ENCODE assay signal across 11 cellular contexts in genomic region chr18:49861659-49862058, GRCh38. TPM values are rescaled to one million over a fixed set of nuclear protein-coding genes. Genes with fewer than 3 reads are reported as not detected.
DNase-seq lines count a peak whose midpoint lies in the region; ATAC-seq and TF ChIP-seq lines count a peak whose summit lies in the region.
"Had no signal": no experiment of that assay in that cellular context is flagged by ENCODE, and none has a peak within 500 bp of the region (broad histone marks: within the 10 kb centered on the region; RNA-seq: fewer than 3 reads in every experiment).

No MANE protein-coding gene starts in this region.

- no peaks in the 10 kb centered on the region for H3K36me3 ChIP-seq in heart right ventricle
- no peaks in the 10 kb centered on the region for H3K36me3 ChIP-seq in heart left ventricle

- no peak overlapping the region for H3K4me3 ChIP-seq in heart right ventricle
- H3K4me3 ChIP-seq in heart left ventricle: no peak overlapping the region
- no peak overlapping the region for H3K4me3 ChIP-seq in fibroblast of villous mesenchyme (ENCODE audit: low read depth, low read length)
- H3K4me3 ChIP-seq: lung had no signal

- no peak for ATAC-seq in heart right ventricle
- ATAC-seq in heart left ventricle: no peak

- TF ChIP-seq POLR2A in heart left ventricle (IDR thresholded peaks at IDR 0.05): no peak

- no peaks in the 10 kb centered on the region for H3K9me3 ChIP-seq in heart right ventricle
- H3K9me3 ChIP-seq in heart left ventricle: no peaks in the 10 kb centered on the region

- 66 to 70% methylated on average over 3 of the region's 3 CpGs for WGBS in heart right ventricle, 2 donors
- WGBS in heart left ventricle, 4 donors: 66 to 85% (median 70%) methylated on average over 3 of the region's 3 CpGs

- intact Hi-C loops in heart right ventricle (cut with DNase I): loop anchor here in 1 of 10 donors (5.0 kb wide), 1 partner anchor 299 kb away; the partner anchor contains the start of gene LIPG
- intact Hi-C loops in heart left ventricle (cut with DNase I): loop anchor here in 3 of 10 donors (2.0 to 5.0 kb wide), 4 partner anchors 301 to 1184 kb away; no protein-coding TSS in a partner anchor

- H3K27ac ChIP-seq in heart right ventricle (no peak overlapping the region), heart left ventricle (no peak overlapping the region)

- peaks cover 0 to 11% (median 0%) of the 10 kb centered on the region in 7 donors for H3K27me3 ChIP-seq in heart right ventricle
- H3K27me3 ChIP-seq in heart left ventricle: peaks cover 0 to 5% (median 0%) of the 10 kb centered on the region in 9 donors

- peak in 6 of 9 donors; percentile 21 to 39 (median 26) for TF ChIP-seq CTCF in heart right ventricle (IDR thresholded peaks at IDR 0.05)
- TF ChIP-seq CTCF in heart left ventricle (IDR thresholded peaks at IDR 0.05): peak in 6 of 12 donors; percentile 19 to 44 (median 28)
- TF ChIP-seq CTCF in fibroblast of villous mesenchyme (IDR thresholded peaks at IDR 0.05; ENCODE audit: insufficient read depth, low read depth, low read length): peak; percentile 40

- DNase-seq in heart right ventricle (no peak), heart left ventricle (no peak), RKO (ENCODE audit: low spot score) (peak; percentile 26), fibroblast of villous mesenchyme (ENCODE audit: low read depth) (no peak), NCI-H1930 (lab: John Stamatoyannopoulos, UW) (no peak), NCI-H1436 treated with DMSO at 0.1 percent for 48 hours (lab: John Stamatoyannopoulos, UW) (no peak), SHP77 (lab: John Stamatoyannopoulos, UW) (no peak), T-helper 9 cell (no peak)
- DNase-seq: activated CD4-positive, alpha-beta T cell treated with anti-CD3 and anti-CD28 coated beads for 4 hours; cerebellar nuclear complex had no signal

- H3K4me1 ChIP-seq in heart right ventricle: peaks cover 0 to 3% (median 0%) of the 10 kb centered on the region in 9 donors
- peaks cover 0 to 5% (median 0%) of the 10 kb centered on the region in 12 donors for H3K4me1 ChIP-seq in heart left ventricle

RNA-seq across cellular contexts. Expression of gene ACAA2, which starts 48.3 kb away (rescaled TPM):
- total RNA-seq in heart right ventricle (100 to 1,000 TPM; 171 to 377 (median 251) TPM), heart left ventricle (100 to 1,000 TPM; 165 to 379 (median 261) TPM), fibroblast of villous mesenchyme (31.5 and 36.1 TPM in 2 replicates)
- polyA plus RNA-seq in heart right ventricle (100 to 1,000 TPM in 1 of 2 donors, 10 to 100 TPM in 1; 46.7 to 119 TPM), heart left ventricle (100 to 1,000 TPM; 129 to 147 TPM)
